ENCODE assay signal across 9 cellular contexts in genomic region chr4:158535130-158535614, GRCh38. TPM values are rescaled to one million over a fixed set of nuclear protein-coding genes. Genes with fewer than 3 reads are reported as not detected.
DNase-seq lines count a peak whose midpoint lies in the region; ATAC-seq and TF ChIP-seq lines count a peak whose summit lies in the region.
"Had no signal": no experiment of that assay in that cellular context is flagged by ENCODE, and none has a peak within 500 bp of the region (broad histone marks: within the 10 kb centered on the region; RNA-seq: fewer than 3 reads in every experiment).

No MANE protein-coding gene starts in this region.

- no peak for TF ChIP-seq CTCF in AG09309 (IDR thresholded peaks at IDR 0.05; ENCODE audit: control insufficient read depth, insufficient read depth, low read depth, low read length, missing control alignments)
- no peak for TF ChIP-seq CTCF in tibial nerve (IDR thresholded peaks at IDR 0.05)
- TF ChIP-seq CTCF in Caco-2 (IDR thresholded peaks at IDR 0.05; ENCODE audit: insufficient read depth in 1 of 2, low read depth in 1 of 2, low read length in 1 of 2, severe bottlenecking in 1 of 2, unreplicated experiment in 1 of 2): no peak

- peak overlapping the region; percentile 71 for H3K27ac Mint-ChIP-seq in dendritic cell treated with granulocyte-macrophage colony-stimulating factor and Interleukin-4, amounts not matched to agents 40 ng/mL and 50 ng/mL, for 4 days
- H3K27ac Mint-ChIP-seq in Caco-2 (ENCODE audit: unreplicated experiment): no peak overlapping the region

- peak; percentile 45 for DNase-seq in AG09309 (ENCODE audit: low read depth)
- DNase-seq in M059J (ENCODE audit: low read depth): peak; percentile 95
- no peak for DNase-seq in tibial nerve (ENCODE audit: low spot score in 2 of 2)
- no peak for DNase-seq in Caco-2
- no peak for DNase-seq in NCI-H2227 treated with DMSO at 0.1 percent for 48 hours (lab: John Stamatoyannopoulos, UW)

- H3K36me3 Mint-ChIP-seq in dendritic cell treated with granulocyte-macrophage colony-stimulating factor and Interleukin-4, amounts not matched to agents 40 ng/mL and 50 ng/mL, for 4 days (ENCODE audit: low read depth): no peaks in the 10 kb centered on the region
- H3K36me3 Mint-ChIP-seq in Caco-2 (ENCODE audit: insufficient read depth, unreplicated experiment): no peaks in the 10 kb centered on the region

- H3K4me3 Mint-ChIP-seq in dendritic cell treated with granulocyte-macrophage colony-stimulating factor and Interleukin-4, amounts not matched to agents 40 ng/mL and 50 ng/mL, for 4 days: no peak overlapping the region
- H3K4me3 Mint-ChIP-seq in Caco-2 (ENCODE audit: unreplicated experiment): no peak overlapping the region

- H3K4me1 Mint-ChIP-seq in dendritic cell treated with granulocyte-macrophage colony-stimulating factor and Interleukin-4, amounts not matched to agents 40 ng/mL and 50 ng/mL, for 4 days (ENCODE audit: low read depth): peaks cover 36% of the 10 kb centered on the region
- H3K4me1 Mint-ChIP-seq in Caco-2 (ENCODE audit: low read depth, unreplicated experiment): peaks cover 5% of the 10 kb centered on the region

- H3K36me3 ChIP-seq in tibial nerve (no peaks in the 10 kb centered on the region), Caco-2 (ENCODE audit: control insufficient read depth, insufficient read depth, low read length) (no peaks in the 10 kb centered on the region)

- no peaks in the 10 kb centered on the region for H3K9me3 ChIP-seq in tibial nerve
- H3K9me3 ChIP-seq in Caco-2: no peaks in the 10 kb centered on the region

- TF ChIP-seq POLR2A in tibial nerve (IDR thresholded peaks at IDR 0.05): no peak

- POLR2A ChIA-PET in Caco-2 (lab: Charles Lee): no interaction called here

- CTCF ChIA-PET in Caco-2 (lab: Charles Lee): no interaction called here

- WGBS in tibial nerve, 2 donors: 84 to 87% methylated on average over 4 of the region's 4 CpGs

- ATAC-seq in GM19351 (IDR thresholded peaks at IDR 0.05; ENCODE audit: unreplicated experiment) (peak; percentile 50), HG02678 (IDR thresholded peaks at IDR 0.05; ENCODE audit: unreplicated experiment) (no peak)
- ATAC-seq: Panc1 had no signal

- no peak overlapping the region for H3K27ac ChIP-seq in tibial nerve

- no TSS peak for BruUV-seq in Caco-2 (replicated peaks; lab: Mats Ljungman, UMichigan)

- H3K27me3 Mint-ChIP-seq in dendritic cell treated with granulocyte-macrophage colony-stimulating factor and Interleukin-4, amounts not matched to agents 40 ng/mL and 50 ng/mL, for 4 days: no peaks in the 10 kb centered on the region
- H3K27me3 Mint-ChIP-seq in Caco-2 (ENCODE audit: insufficient read depth, unreplicated experiment): peaks cover 15% of the 10 kb centered on the region

- intact Hi-C loops in dendritic cell treated with granulocyte-macrophage colony-stimulating factor and Interleukin-4, amounts not matched to agents 40 ng/mL and 50 ng/mL, for 4 days (cut with micrococcal nuclease): no loop called here
- intact Hi-C loops in Caco-2 (cut with micrococcal nuclease; ENCODE audit: unreplicated experiment): no loop called here

- H3K27me3 ChIP-seq in tibial nerve (no peaks in the 10 kb centered on the region), Caco-2 (replicated peaks; ENCODE audit: control insufficient read depth, insufficient read depth, low read length) (no peaks in the 10 kb centered on the region)

- no peak for TF ChIP-seq EP300 in tibial nerve (IDR thresholded peaks at IDR 0.05)

- H3K4me3 ChIP-seq in AG09309 (ENCODE audit: control insufficient read depth, low read depth, low read length) (no peak overlapping the region), tibial nerve (no peak overlapping the region), Caco-2 (ENCODE audit: low read depth, low read length) (no peak overlapping the region)

- peaks cover 7% of the 10 kb centered on the region for H3K9me3 Mint-ChIP-seq in dendritic cell treated with granulocyte-macrophage colony-stimulating factor and Interleukin-4, amounts not matched to agents 40 ng/mL and 50 ng/mL, for 4 days
- H3K9me3 Mint-ChIP-seq in Caco-2 (ENCODE audit: unreplicated experiment): no peaks in the 10 kb centered on the region

- H3K4me1 ChIP-seq in tibial nerve (no peaks in the 10 kb centered on the region), Caco-2 (no peaks in the 10 kb centered on the region)

RNA-seq across cellular contexts. Expression of gene RXFP1, which starts 13.5 kb away (rescaled TPM):
- total RNA-seq in M059J (2014; rRNA removed; shearing (Covaris generic)): 0.15 and 0.25 TPM in 2 replicates
- total RNA-seq in tibial nerve (not detected), Caco-2 (2022) (not detected in 2 replicates)

Comparison
In these comparisons a context has a peak if more than half of its experiments do, and no peak if none do; other contexts are left out.
1. DNase-seq: peak in AG09309 (single experiment) and M059J (single experiment); none in tibial nerve (0 of 2), Caco-2 (0 of 2) and NCI-H2227 treated with DMSO at 0.1 percent for 48 hours (single experiment).